25 cellular contexts compared by ENCODE assay signal in genomic region chr2:67671464-67672450, GRCh38.
DNase-seq lines count a peak whose midpoint lies in the region; ATAC-seq, FAIRE-seq and TF ChIP-seq lines count a peak whose summit lies in the region.
"Had no signal": no experiment of that assay in that cellular context is flagged by ENCODE, and none has a peak within 500 bp of the region (broad histone marks: within the 10 kb centered on the region; RNA-seq: fewer than 3 reads in every experiment).

No MANE protein-coding gene starts in this region.

- no peak overlapping the region for H3K9ac ChIP-seq in BLaER1

- no peak for FAIRE-seq in GM19239 (lab: Jason Lieb, UNC)
- FAIRE-seq: kidney had no signal

- H3K36me3 Mint-ChIP-seq in CD4-positive, alpha-beta T cell (ENCODE audit: low read depth) = no peaks in the 10 kb centered on the region
- no peaks in the 10 kb centered on the region for H3K36me3 Mint-ChIP-seq in activated T-helper 17 cell treated with anti-CD3 and anti-CD28 coated beads, Interleukin-2, amount 50 U/mL, for 72 hours (ENCODE audit: low read depth)
- H3K36me3 Mint-ChIP-seq: CD4-positive, CD25-positive, alpha-beta regulatory T cell; memory B cell had no signal

- POLR2A ChIA-PET in CD4-positive, alpha-beta T cell (lab: Charles Lee) = no interaction called here

- H3K27me3 ChIP-seq in BLaER1 = no peaks in the 10 kb centered on the region
- H3K27me3 ChIP-seq in CD4-positive, alpha-beta T cell (ENCODE audit: control insufficient read depth, insufficient read depth, low read length) = no peaks in the 10 kb centered on the region
- H3K27me3 ChIP-seq: cardiac muscle cell had no signal

- DNase-seq in GM19239 (ENCODE audit: insufficient read length, low spot score) (no peak), NCI-H2081 treated with DMSO at 0.1 percent for 48 hours (lab: John Stamatoyannopoulos, UW) (no peak)
- no peak for DNase-seq in CD4-positive, alpha-beta T cell
- DNase-seq: activated CD4-positive, alpha-beta T cell treated with anti-CD3 and anti-CD28 coated beads, Interleukin-2, amount 10 ng/mL, durations not matched to agents 7 days and 5 days; amniotic stem cell; CD4-positive, CD25-positive, alpha-beta regulatory T cell; DMS53; foreskin melanocyte; kidney; NCI-H1436 treated with DMSO at 0.1 percent for 48 hours; nephron progenitor cell; OCI-M1; SHP77 treated with DMSO at 0.1 percent for 48 hours; spleen; stimulated activated CD4-positive, alpha-beta T cell treated with anti-CD3 and anti-CD28 coated beads, Interleukin-4, amount 100 ng/mL, for 4 hours; T-helper 1 cell had no signal

- H3K4me1 ChIP-seq in BLaER1 = peaks cover 18% of the 10 kb centered on the region
- H3K4me1 ChIP-seq: prostate gland had no signal

- no peaks in the 10 kb centered on the region for H3K27me3 Mint-ChIP-seq in CD4-positive, alpha-beta T cell
- H3K27me3 Mint-ChIP-seq in activated T-helper 17 cell treated with anti-CD3 and anti-CD28 coated beads, Interleukin-2, amount 50 U/mL, for 72 hours = no peaks in the 10 kb centered on the region
- H3K27me3 Mint-ChIP-seq: activated CD4-positive, alpha-beta T cell treated with anti-CD3 and anti-CD28 coated beads, Interleukin-2, amount 10 ng/mL, durations not matched to agents 7 days and 5 days; CD4-positive, CD25-positive, alpha-beta regulatory T cell; memory B cell had no signal

- H3K27ac ChIP-seq in BLaER1 = no peak overlapping the region
- H3K27ac ChIP-seq in CD4-positive, alpha-beta T cell (ENCODE audit: low read depth, low read length) = no peak overlapping the region
- H3K27ac ChIP-seq: cardiac muscle cell, epithelial cell of prostate, prostate gland, spleen had no signal

- no peak for TF ChIP-seq CTCF in CD4-positive, alpha-beta T cell (IDR thresholded peaks at IDR 0.05)

- no peaks in the 10 kb centered on the region for H3K9me3 Mint-ChIP-seq in CD4-positive, alpha-beta T cell
- H3K9me3 Mint-ChIP-seq in activated T-helper 17 cell treated with anti-CD3 and anti-CD28 coated beads, Interleukin-2, amount 50 U/mL, for 72 hours = no peaks in the 10 kb centered on the region
- H3K9me3 Mint-ChIP-seq: activated CD4-positive, alpha-beta T cell treated with anti-CD3 and anti-CD28 coated beads, Interleukin-2, amount 10 ng/mL, durations not matched to agents 7 days and 5 days; memory B cell; nephron progenitor cell had no signal

- no peaks in the 10 kb centered on the region for H3K36me3 ChIP-seq in BLaER1
- H3K36me3 ChIP-seq: cardiac muscle cell, prostate gland, spleen had no signal

- H3K27ac Mint-ChIP-seq in CD4-positive, alpha-beta T cell = no peak overlapping the region
- no peak overlapping the region for H3K27ac Mint-ChIP-seq in activated T-helper 17 cell treated with anti-CD3 and anti-CD28 coated beads, Interleukin-2, amount 50 U/mL, for 72 hours
- H3K27ac Mint-ChIP-seq: activated CD4-positive, alpha-beta T cell treated with anti-CD3 and anti-CD28 coated beads, Interleukin-2, amount 10 ng/mL, durations not matched to agents 7 days and 5 days; CD4-positive, CD25-positive, alpha-beta regulatory T cell; memory B cell; nephron progenitor cell had no signal

- H3K4me2 ChIP-seq in BLaER1 = peak overlapping the region; percentile 57

- intact Hi-C loops in CD4-positive, alpha-beta T cell (cut with DNase I, micrococcal nuclease) = no loop called here

- no peaks in the 10 kb centered on the region for H3K9me3 ChIP-seq in BLaER1
- H3K9me3 ChIP-seq in CD4-positive, alpha-beta T cell (ENCODE audit: control insufficient read depth, low read length) = no peaks in the 10 kb centered on the region
- H3K9me3 ChIP-seq: prostate gland, spleen had no signal

- no peaks in the 10 kb centered on the region for H3K4me1 Mint-ChIP-seq in CD4-positive, alpha-beta T cell (ENCODE audit: low read depth)
- no peaks in the 10 kb centered on the region for H3K4me1 Mint-ChIP-seq in activated T-helper 17 cell treated with anti-CD3 and anti-CD28 coated beads, Interleukin-2, amount 50 U/mL, for 72 hours
- H3K4me1 Mint-ChIP-seq: activated CD4-positive, alpha-beta T cell treated with anti-CD3 and anti-CD28 coated beads, Interleukin-2, amount 10 ng/mL, durations not matched to agents 7 days and 5 days; CD4-positive, CD25-positive, alpha-beta regulatory T cell; memory B cell had no signal

- CTCF ChIA-PET in CD4-positive, alpha-beta T cell (lab: Charles Lee) = no interaction called here

- no peak overlapping the region for H3K4me3 ChIP-seq in BLaER1
- H3K4me3 ChIP-seq: cardiac muscle cell, prostate gland, spleen had no signal

- H3K4me3 Mint-ChIP-seq in CD4-positive, alpha-beta T cell = no peak overlapping the region
- no peak overlapping the region for H3K4me3 Mint-ChIP-seq in activated T-helper 17 cell treated with anti-CD3 and anti-CD28 coated beads, Interleukin-2, amount 50 U/mL, for 72 hours
- H3K4me3 Mint-ChIP-seq: activated CD4-positive, alpha-beta T cell treated with anti-CD3 and anti-CD28 coated beads, Interleukin-2, amount 10 ng/mL, durations not matched to agents 7 days and 5 days; CD4-positive, CD25-positive, alpha-beta regulatory T cell; memory B cell; nephron progenitor cell had no signal

- no peaks in the 10 kb centered on the region for H4K20me1 ChIP-seq in BLaER1

- ATAC-seq in GM19328 (IDR thresholded peaks at IDR 0.05; ENCODE audit: unreplicated experiment) (peak; percentile 57), HG03103 (IDR thresholded peaks at IDR 0.05; ENCODE audit: low read depth, unreplicated experiment) (peak; percentile 60), esophagus mucosa (peak; percentile 32)
- no peak for ATAC-seq in CD4-positive, alpha-beta T cell (ENCODE audit: poor library complexity)
- no peak for ATAC-seq in activated T-helper 17 cell treated with anti-CD3 and anti-CD28 coated beads, Interleukin-2, amount 50 U/mL, for 72 hours (replicated peaks)

Comparison
In these comparisons a context has a peak if more than half of its experiments do, and no peak if none do; other contexts are left out.
1. ATAC-seq: peak in GM19328 (single experiment), HG03103 (single experiment) and esophagus mucosa (single experiment); none in CD4-positive, alpha-beta T cell (single experiment) and activated T-helper 17 cell treated with anti-CD3 and anti-CD28 coated beads, Interleukin-2, amount 50 U/mL, for 72 hours (single experiment).